ENCODE assay signal across 2 cellular contexts in genomic region chr3:45626096-45626887, GRCh38.
TF ChIP-seq lines count a peak whose summit lies in the region.

No MANE protein-coding gene starts in this region.

TF ChIP-seq in A549, 52 proteins besides CTCF, POLR2A, EP300 and RAD21:
- TF ChIP-seq EHMT2 (IDR thresholded peaks at IDR 0.05; ENCODE audit: low read depth), result no peak
- TF ChIP-seq E2F6 (IDR thresholded peaks at IDR 0.05; ENCODE audit: borderline replicate concordance, low read depth), result no peak
- no peak for TF ChIP-seq HOXB5 (CRISPR knock-in tag; IDR thresholded peaks at IDR 0.05)
- no peak for TF ChIP-seq EHF (CRISPR knock-in tag; IDR thresholded peaks at IDR 0.05)
- no peak for TF ChIP-seq ATOH8 (CRISPR knock-in tag; IDR thresholded peaks at IDR 0.05; ENCODE audit: low read depth)
- TF ChIP-seq ZFP36 (IDR thresholded peaks at IDR 0.05; ENCODE audit: borderline replicate concordance, partially characterized antibody), result no peak
- no peak for TF ChIP-seq MAZ (IDR thresholded peaks at IDR 0.05; ENCODE audit: borderline replicate concordance, low read depth, low read length)
- no peak for TF ChIP-seq PHF8 (IDR thresholded peaks at IDR 0.05; ENCODE audit: borderline replicate concordance, low read depth)
- no peak for TF ChIP-seq RNF2 (IDR thresholded peaks at IDR 0.05; ENCODE audit: borderline replicate concordance, low read depth)
- no peak for TF ChIP-seq RFX5 (IDR thresholded peaks at IDR 0.05)
- no peak for TF ChIP-seq CHD4 (IDR thresholded peaks at IDR 0.05; ENCODE audit: borderline replicate concordance)
- TF ChIP-seq SMC3 (IDR thresholded peaks at IDR 0.05), result no peak
- TF ChIP-seq GATA3 (IDR thresholded peaks at IDR 0.05; ENCODE audit: borderline replicate concordance), result no peak
- TF ChIP-seq BHLHE40 (IDR thresholded peaks at IDR 0.05; ENCODE audit: low read depth, low read length), result no peak

TF ChIP-seq in GM12878, 131 proteins besides CTCF, POLR2A, EP300 and RAD21:
- TF ChIP-seq BCLAF1 (IDR thresholded peaks at IDR 0.05) (no peak), NBN (IDR thresholded peaks at IDR 0.05) (no peak), YBX1 (IDR thresholded peaks at IDR 0.05) (no peak), IRF3 (IDR thresholded peaks at IDR 0.05) (no peak)
TF ChIP-seq in GM12878: peak in this region for 0.
